ENCODE assay signal across 19 cellular contexts in genomic region chr13:49307365-49307764, GRCh38. TPM values are rescaled to one million over a fixed set of nuclear protein-coding genes. Genes with fewer than 3 reads are reported as not detected.
DNase-seq lines count a peak whose midpoint lies in the region; ATAC-seq and TF ChIP-seq lines count a peak whose summit lies in the region.
"Had no signal": no experiment of that assay in that cellular context is flagged by ENCODE, and none has a peak within 500 bp of the region (broad histone marks: within the 10 kb centered on the region; RNA-seq: fewer than 3 reads in every experiment).

No MANE protein-coding gene starts in this region.

- H3K27me3 ChIP-seq in ascending aorta: no peaks in the 10 kb centered on the region
- no peaks in the 10 kb centered on the region for H3K27me3 ChIP-seq in right cardiac atrium (ENCODE audit: control insufficient read depth, insufficient read depth)
- H3K27me3 ChIP-seq in upper lobe of right lung: no peaks in the 10 kb centered on the region
- H3K27me3 ChIP-seq: BLaER1 treated with 17β-estradiol and CSF1 and Interleukin-3, amounts not matched to agents 10 nM and 100 nM; spleen had no signal

- no peaks in the 10 kb centered on the region for H3K27me3 Mint-ChIP-seq in activated T-cell treated with anti-CD3 and anti-CD28 coated beads, Interleukin-2, amount 50 U/mL, for 4 hours (ENCODE audit: low read depth)
- H3K27me3 Mint-ChIP-seq in stimulated activated naive CD8-positive, alpha-beta T cell treated with anti-CD3 and anti-CD28 coated beads, Interleukin-15, amount 100 ng/mL, for 72 hours: no peaks in the 10 kb centered on the region
- H3K27me3 Mint-ChIP-seq in Calu3 (ENCODE audit: unreplicated experiment): no peaks in the 10 kb centered on the region
- H3K27me3 Mint-ChIP-seq: activated naive CD8-positive, alpha-beta T cell; stimulated activated naive CD8-positive, alpha-beta T cell treated with anti-CD3 and anti-CD28 coated beads, Interleukin-15, Interleukin-2, amounts not matched to agents 100 ng/mL and 50 ng/mL, for 24 hours had no signal

- no peak overlapping the region for H3K4me3 ChIP-seq in ascending aorta
- no peak overlapping the region for H3K4me3 ChIP-seq in right cardiac atrium (ENCODE audit: low read length)
- no peak overlapping the region for H3K4me3 ChIP-seq in upper lobe of right lung
- H3K4me3 ChIP-seq: BLaER1 treated with 17β-estradiol and CSF1 and Interleukin-3, amounts not matched to agents 10 nM and 100 nM; spleen had no signal

- H3K27ac ChIP-seq in ascending aorta (peak overlapping the region; percentile 92 to 95), right cardiac atrium (ENCODE audit: low read length) (peak overlapping the region; percentile 70), upper lobe of right lung (peak overlapping the region; percentile 82)
- H3K27ac ChIP-seq: BLaER1 treated with 17β-estradiol and CSF1 and Interleukin-3, amounts not matched to agents 10 nM and 100 nM; HL-60; KMS-11 had no signal

- no peaks in the 10 kb centered on the region for H3K9me3 Mint-ChIP-seq in activated T-cell treated with anti-CD3 and anti-CD28 coated beads, Interleukin-2, amount 50 U/mL, for 4 hours
- H3K9me3 Mint-ChIP-seq in stimulated activated naive CD8-positive, alpha-beta T cell treated with anti-CD3 and anti-CD28 coated beads, Interleukin-15, amount 100 ng/mL, for 72 hours: no peaks in the 10 kb centered on the region
- no peaks in the 10 kb centered on the region for H3K9me3 Mint-ChIP-seq in Calu3 (ENCODE audit: low read depth, unreplicated experiment)
- H3K9me3 Mint-ChIP-seq: stimulated activated naive CD8-positive, alpha-beta T cell treated with anti-CD3 and anti-CD28 coated beads, Interleukin-15, Interleukin-2, amounts not matched to agents 100 ng/mL and 50 ng/mL, for 24 hours had no signal

- WGBS in right cardiac atrium: 71% methylated on average over 6 of the region's 6 CpGs

- H3K27ac Mint-ChIP-seq in stimulated activated naive CD8-positive, alpha-beta T cell treated with anti-CD3 and anti-CD28 coated beads, Interleukin-15, amount 100 ng/mL, for 72 hours: no peak overlapping the region
- no peak overlapping the region for H3K27ac Mint-ChIP-seq in Calu3 (ENCODE audit: unreplicated experiment)
- H3K27ac Mint-ChIP-seq: activated naive CD8-positive, alpha-beta T cell; stimulated activated naive CD8-positive, alpha-beta T cell treated with anti-CD3 and anti-CD28 coated beads, Interleukin-15, Interleukin-2, amounts not matched to agents 100 ng/mL and 50 ng/mL, for 24 hours had no signal

- no TSS peak for BruUV-seq in Calu3 (replicated peaks; lab: Mats Ljungman, UMichigan)

- H3K36me3 ChIP-seq in ascending aorta (peaks cover 0 to 11% of the 10 kb centered on the region in 2 donors), upper lobe of right lung (no peaks in the 10 kb centered on the region)

- ATAC-seq in right cardiac atrium (peak; percentile 30 to 34), sciatic nerve (peak; percentile 53), upper lobe of right lung (no peak)
- no peak for ATAC-seq in activated T-cell treated with anti-CD3 and anti-CD28 coated beads, Interleukin-2, amount 50 U/mL, for 4 hours
- ATAC-seq in stimulated activated naive CD8-positive, alpha-beta T cell treated with anti-CD3 and anti-CD28 coated beads, Interleukin-15, amount 100 ng/mL, for 72 hours: no peak

- no peak for DNase-seq in ascending aorta (ENCODE audit: low spot score in 2 of 2)
- DNase-seq in right cardiac atrium: peak in 1 of 3 donors; percentile 81
- DNase-seq in sciatic nerve (ENCODE audit: low spot score): peak; percentile 63
- no peak for DNase-seq in upper lobe of right lung
- DNase-seq in activated T-cell treated with anti-CD3 and anti-CD28 coated beads, Interleukin-2, amount 50 U/mL, for 4 hours: no peak
- no peak for DNase-seq in dermis blood vessel endothelial cell
- DNase-seq in stimulated activated naive CD8-positive, alpha-beta T cell treated with anti-CD3 and anti-CD28 coated beads, Interleukin-15, amount 100 ng/mL, for 72 hours: no peak
- no peak for DNase-seq in Calu3
- DNase-seq: activated CD4-positive, alpha-beta T cell treated with anti-CD3 and anti-CD28 coated beads for 1 hour; activated CD8-positive, alpha-beta memory T cell treated with anti-CD3 and anti-CD28 coated beads, Interleukin-2, amount 50 U/mL, for 48 hours; DMS79 treated with DMSO at 0.1 percent for 48 hours; NCI-H1694 treated with DMSO at 0.1 percent for 48 hours; NCI-H510A treated with DMSO at 0.1 percent for 48 hours; spleen had no signal

- no peaks in the 10 kb centered on the region for H3K9me3 ChIP-seq in ascending aorta
- no peaks in the 10 kb centered on the region for H3K9me3 ChIP-seq in right cardiac atrium (ENCODE audit: control insufficient read depth, low read length)
- H3K9me3 ChIP-seq in upper lobe of right lung: no peaks in the 10 kb centered on the region
- H3K9me3 ChIP-seq: BLaER1 treated with 17β-estradiol and CSF1 and Interleukin-3, amounts not matched to agents 10 nM and 100 nM; spleen had no signal

- intact Hi-C loops in ascending aorta (cut with DNase I) (loop anchor here (5.0 kb wide), 1 partner anchor 190 kb away; the partner anchor contains the start of gene PHF11), right cardiac atrium (cut with DNase I) (no loop called here), sciatic nerve (cut with DNase I) (loop anchor here (10.0 kb wide), 1 partner anchor 297 kb away; no protein-coding TSS in a partner anchor), upper lobe of right lung (cut with DNase I) (loop anchor here (10.0 kb wide), 2 partner anchors 137 to 297 kb away; partner anchors contain the start of genes CAB39L and SETDB2), Calu3 (cut with micrococcal nuclease; ENCODE audit: unreplicated experiment) (no loop called here)

- TF ChIP-seq CTCF in ascending aorta (IDR thresholded peaks at IDR 0.05) (no peak), upper lobe of right lung (IDR thresholded peaks at IDR 0.05) (no peak), Calu3 (IDR thresholded peaks at IDR 0.05; ENCODE audit: unreplicated experiment) (no peak)

- no peaks in the 10 kb centered on the region for H3K4me1 Mint-ChIP-seq in activated T-cell treated with anti-CD3 and anti-CD28 coated beads, Interleukin-2, amount 50 U/mL, for 4 hours (ENCODE audit: low read depth)
- H3K4me1 Mint-ChIP-seq in stimulated activated naive CD8-positive, alpha-beta T cell treated with anti-CD3 and anti-CD28 coated beads, Interleukin-15, amount 100 ng/mL, for 72 hours: peaks cover under 1% of the 10 kb centered on the region
- H3K4me1 Mint-ChIP-seq in Calu3 (ENCODE audit: low read depth, unreplicated experiment): peaks cover 21% of the 10 kb centered on the region

- H3K4me3 Mint-ChIP-seq in activated T-cell treated with anti-CD3 and anti-CD28 coated beads, Interleukin-2, amount 50 U/mL, for 4 hours: no peak overlapping the region
- no peak overlapping the region for H3K4me3 Mint-ChIP-seq in stimulated activated naive CD8-positive, alpha-beta T cell treated with anti-CD3 and anti-CD28 coated beads, Interleukin-15, amount 100 ng/mL, for 72 hours
- no peak overlapping the region for H3K4me3 Mint-ChIP-seq in Calu3 (ENCODE audit: low read depth, unreplicated experiment)
- H3K4me3 Mint-ChIP-seq: activated naive CD8-positive, alpha-beta T cell; stimulated activated naive CD8-positive, alpha-beta T cell treated with anti-CD3 and anti-CD28 coated beads, Interleukin-15, Interleukin-2, amounts not matched to agents 100 ng/mL and 50 ng/mL, for 24 hours had no signal

- CTCF ChIA-PET in Calu3 (lab: Charles Lee): no interaction called here

- H3K4me1 ChIP-seq in ascending aorta (peaks cover 6 to 33% of the 10 kb centered on the region in 2 donors), right cardiac atrium (ENCODE audit: control insufficient read depth, insufficient read depth, low read length) (peaks cover 11% of the 10 kb centered on the region), upper lobe of right lung (peaks cover 34% of the 10 kb centered on the region)

- H3K36me3 Mint-ChIP-seq in activated T-cell treated with anti-CD3 and anti-CD28 coated beads, Interleukin-2, amount 50 U/mL, for 4 hours (ENCODE audit: insufficient read depth): peaks cover 4% of the 10 kb centered on the region
- H3K36me3 Mint-ChIP-seq in Calu3 (ENCODE audit: insufficient read depth, unreplicated experiment): no peaks in the 10 kb centered on the region

RNA-seq across cellular contexts. Expression of gene CDADC1, which starts 59.6 kb away (rescaled TPM):
- total RNA-seq in ascending aorta (0.96 TPM), right cardiac atrium (10 to 100 TPM in 1 of 4 donors, 1 to 10 TPM in 3; 5.6 to 10.9 (median 9.0) TPM), sciatic nerve (17.7 TPM), upper lobe of right lung (13.8 TPM), dermis blood vessel endothelial cell (2.7 TPM in 2 replicates), Calu3 (2022) (6.4 and 7.8 TPM in 2 replicates)
- 5.9 TPM for polyA plus RNA-seq in right cardiac atrium
- 10 to 100 TPM in 1 of 3 donors, 1 to 10 TPM in 2; 7.0 to 10.7 (median 7.9) TPM for total RNA-seq in activated T-cell treated with anti-CD3 and anti-CD28 coated beads, Interleukin-2, amount 50 U/mL, for 4 hours

Comparison
In these comparisons a context has a peak if more than half of its experiments do, and no peak if none do; other contexts are left out.
1. ATAC-seq: peak in right cardiac atrium (2 of 2) and sciatic nerve (single experiment); none in upper lobe of right lung (single experiment), activated T-cell treated with anti-CD3 and anti-CD28 coated beads, Interleukin-2, amount 50 U/mL, for 4 hours (0 of 2) and stimulated activated naive CD8-positive, alpha-beta T cell treated with anti-CD3 and anti-CD28 coated beads, Interleukin-15, amount 100 ng/mL, for 72 hours (single experiment).
2. intact Hi-C loops: an anchor here in ascending aorta (5.0 kb wide), sciatic nerve (10.0 kb wide) and upper lobe of right lung (10.0 kb wide); none called in right cardiac atrium and Calu3.
3. Peak in every context shown above with its lines, with median percentiles within 50 percentile points of each other: H3K27ac ChIP-seq.